8 cellular contexts compared by ENCODE assay signal in the genomic region with DNA sequence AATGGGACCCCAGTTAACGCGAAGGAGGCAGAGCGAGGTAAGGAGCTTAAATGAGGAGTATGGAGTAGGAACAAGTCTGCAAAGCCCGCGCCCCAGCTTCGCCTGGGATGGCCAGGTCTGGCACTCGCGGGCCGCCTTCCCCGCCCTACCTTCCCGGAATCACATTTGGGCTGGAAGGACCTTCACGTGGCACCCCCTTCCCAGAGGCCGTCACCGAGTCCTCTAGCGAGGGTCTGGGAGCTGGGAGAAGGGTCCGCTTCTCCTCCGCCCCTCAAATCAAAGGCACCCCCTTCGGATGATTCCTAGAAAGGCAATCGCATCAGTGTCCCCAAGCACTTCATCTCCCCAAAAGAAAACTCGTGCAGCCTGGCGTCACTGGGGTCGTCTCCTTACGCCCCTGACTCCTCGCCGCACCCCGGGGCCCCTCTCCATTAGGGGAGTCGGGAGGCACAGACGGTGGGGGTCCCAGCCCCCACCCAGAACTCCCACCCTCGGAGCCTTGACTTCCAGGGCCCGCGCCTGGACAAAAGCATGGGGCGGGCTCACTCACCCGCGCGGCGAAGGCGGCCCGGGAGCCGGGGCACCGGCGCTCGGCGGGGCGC. TPM values are rescaled to one million over a fixed set of nuclear protein-coding genes. Genes with fewer than 3 reads are reported as not detected.
DNase-seq lines count a peak whose midpoint lies in the region; ATAC-seq and TF ChIP-seq lines count a peak whose summit lies in the region.

No MANE protein-coding gene starts in this region.

- DNase-seq in stimulated activated naive CD8-positive, alpha-beta T cell treated with anti-CD3 and anti-CD28 coated beads, Interleukin-15, Interleukin-2, amounts not matched to agents 100 U/mL and 50 U/mL, for 24 hours, result no peak
- DNase-seq in chondrocyte (ENCODE audit: low spot score) (no peak), mesothelial cell of epicardium (ENCODE audit: low spot score in 2 of 2, unreplicated experiment in 2 of 2) (no peak), hypothalamus (lab: John Stamatoyannopoulos, UW) (no peak), NCI-H2227 (lab: John Stamatoyannopoulos, UW; ENCODE audit: unreplicated experiment) (no peak)

- peaks cover 62% of the 10 kb centered on the region for H3K27me3 Mint-ChIP-seq in stimulated activated naive CD8-positive, alpha-beta T cell treated with anti-CD3 and anti-CD28 coated beads, Interleukin-15, Interleukin-2, amounts not matched to agents 100 ng/mL and 50 ng/mL, for 24 hours
- H3K27me3 Mint-ChIP-seq in chondrocyte (ENCODE audit: low read depth) (no peaks in the 10 kb centered on the region), mesothelial cell of epicardium (ENCODE audit: low read depth) (peaks cover 45% of the 10 kb centered on the region)

- ATAC-seq in stimulated activated naive CD8-positive, alpha-beta T cell treated with anti-CD3 and anti-CD28 coated beads, Interleukin-15, Interleukin-2, amounts not matched to agents 100 U/mL and 50 U/mL, for 24 hours, result no peak
- ATAC-seq in HG03025 (IDR thresholded peaks at IDR 0.05; ENCODE audit: low FRiP score, unreplicated experiment), result no peak
- no peak for ATAC-seq in GM21723 (IDR thresholded peaks at IDR 0.05; ENCODE audit: unreplicated experiment)

- TF ChIP-seq CTCF in chondrocyte (IDR thresholded peaks at IDR 0.05), result peak; percentile 6
- TF ChIP-seq CTCF in mesothelial cell of epicardium (IDR thresholded peaks at IDR 0.05; ENCODE audit: unreplicated experiment), result no peak

- no peaks in the 10 kb centered on the region for H3K9me3 Mint-ChIP-seq in stimulated activated naive CD8-positive, alpha-beta T cell treated with anti-CD3 and anti-CD28 coated beads, Interleukin-15, Interleukin-2, amounts not matched to agents 100 ng/mL and 50 ng/mL, for 24 hours
- peaks cover 2% of the 10 kb centered on the region for H3K9me3 Mint-ChIP-seq in chondrocyte (ENCODE audit: low read depth)
- no peaks in the 10 kb centered on the region for H3K9me3 Mint-ChIP-seq in mesothelial cell of epicardium

- H3K36me3 Mint-ChIP-seq in stimulated activated naive CD8-positive, alpha-beta T cell treated with anti-CD3 and anti-CD28 coated beads, Interleukin-15, Interleukin-2, amounts not matched to agents 100 ng/mL and 50 ng/mL, for 24 hours (ENCODE audit: low read depth), result no peaks in the 10 kb centered on the region
- H3K36me3 Mint-ChIP-seq in chondrocyte (ENCODE audit: low read depth), result no peaks in the 10 kb centered on the region
- H3K36me3 Mint-ChIP-seq in mesothelial cell of epicardium, result no peaks in the 10 kb centered on the region

- no peak overlapping the region for H3K27ac Mint-ChIP-seq in stimulated activated naive CD8-positive, alpha-beta T cell treated with anti-CD3 and anti-CD28 coated beads, Interleukin-15, Interleukin-2, amounts not matched to agents 100 ng/mL and 50 ng/mL, for 24 hours
- H3K27ac Mint-ChIP-seq in chondrocyte (ENCODE audit: unreplicated experiment), result no peak overlapping the region
- no peak overlapping the region for H3K27ac Mint-ChIP-seq in mesothelial cell of epicardium

- H3K4me1 Mint-ChIP-seq in stimulated activated naive CD8-positive, alpha-beta T cell treated with anti-CD3 and anti-CD28 coated beads, Interleukin-15, Interleukin-2, amounts not matched to agents 100 ng/mL and 50 ng/mL, for 24 hours (ENCODE audit: low read depth), result peaks cover 7% of the 10 kb centered on the region
- H3K4me1 Mint-ChIP-seq in chondrocyte (ENCODE audit: low read depth) (peaks cover 25% of the 10 kb centered on the region), mesothelial cell of epicardium (peaks cover 7% of the 10 kb centered on the region)

- peak overlapping the region; percentile 45 for H3K4me3 Mint-ChIP-seq in stimulated activated naive CD8-positive, alpha-beta T cell treated with anti-CD3 and anti-CD28 coated beads, Interleukin-15, Interleukin-2, amounts not matched to agents 100 ng/mL and 50 ng/mL, for 24 hours
- peak overlapping the region; percentile 74 for H3K4me3 Mint-ChIP-seq in chondrocyte (ENCODE audit: unreplicated experiment)
- peak overlapping the region; percentile 69 for H3K4me3 Mint-ChIP-seq in mesothelial cell of epicardium

RNA-seq across cellular contexts. Expression of a gene that starts 0.4 kb away (rescaled TPM):
- total RNA-seq in chondrocyte (319 to 405 TPM (median 393 TPM) in 3 replicates), mesothelial cell of epicardium (13.3 to 14.3 TPM (median 13.6 TPM) in 3 replicates)

Comparison
In these comparisons a context has a peak if more than half of its experiments do, and no peak if none do; other contexts are left out.
1. RNA of a gene that starts 0.4 kb away (total RNA-seq): 319 to 405 TPM in chondrocyte; 13.3 to 14.3 TPM in mesothelial cell of epicardium; every median in the first group is over 10 times any median in the second.
2. Peak in every context shown above with its lines, with median percentiles within 50 percentile points of each other: H3K4me3 Mint-ChIP-seq.